Comparison of ENCODE assay signal across 13 cellular contexts in genomic region chr10:88081457-88082054, GRCh38.
"Had no signal": no experiment of that assay in that cellular context is flagged by ENCODE, and none has a peak within 500 bp of the region (broad histone marks: within the 10 kb centered on the region; RNA-seq: fewer than 3 reads in every experiment).

No MANE protein-coding gene starts in this region.

- H3K27ac ChIP-seq: cardiac muscle cell, esophagus muscularis mucosa, foreskin keratinocyte, heart left ventricle, vagina had no signal

- H3K36me3 ChIP-seq: ascending aorta, cardiac muscle cell, esophagus muscularis mucosa, heart left ventricle, tibial artery, vagina had no signal

- ATAC-seq: activated CD4-positive, alpha-beta T cell treated with anti-CD3 and anti-CD28 coated beads for 36 hours; foreskin keratinocyte had no signal

- FAIRE-seq: islet of Langerhans, small intestine had no signal

- H3K27me3 ChIP-seq: ascending aorta, cardiac muscle cell, esophagus muscularis mucosa, foreskin keratinocyte, heart left ventricle, tibial artery, vagina had no signal

- H3K9me3 ChIP-seq: ascending aorta, esophagus muscularis mucosa, heart left ventricle, tibial artery, vagina had no signal

- H3K4me3 ChIP-seq: ascending aorta, cardiac muscle cell, esophagus muscularis mucosa, heart left ventricle, tibial artery, vagina had no signal

- DNase-seq: activated CD4-positive, alpha-beta memory T cell treated with anti-CD3 and anti-CD28 coated beads, Interleukin-2, amount 10 ng/mL, durations not matched to agents 7 days and 5 days; activated CD4-positive, alpha-beta T cell treated with anti-CD3 and anti-CD28 coated beads for 36 hours; activated naive CD4-positive, alpha-beta T cell; foreskin keratinocyte; heart left ventricle; mesendoderm; small intestine; tibial artery had no signal
